In genomic region chr3:120558784-120559227, GRCh38 we compare ENCODE assay signal across 8 cellular contexts. TPM values are rescaled to one million over a fixed set of nuclear protein-coding genes. Genes with fewer than 3 reads are reported as not detected.
DNase-seq lines count a peak whose midpoint lies in the region; ATAC-seq and TF ChIP-seq lines count a peak whose summit lies in the region.

No MANE protein-coding gene starts in this region.

- peak overlapping the region; percentile 27 for H3K4me3 ChIP-seq in RWPE2 (ENCODE audit: severe bottlenecking)

- H3K4me1 ChIP-seq in RWPE2 (ENCODE audit: insufficient read depth, poor library complexity, severe bottlenecking) = peaks cover 8% of the 10 kb centered on the region

- H3K4me1 Mint-ChIP-seq in nephron progenitor cell = peaks cover 51% of the 10 kb centered on the region
- H3K4me1 Mint-ChIP-seq in stimulated activated naive CD8-positive, alpha-beta T cell treated with anti-CD3 and anti-CD28 coated beads, Interleukin-15, Interleukin-2, amounts not matched to agents 100 ng/mL and 50 ng/mL, for 24 hours (ENCODE audit: low read depth) = peaks cover 20% of the 10 kb centered on the region

- no peaks in the 10 kb centered on the region for H3K27me3 ChIP-seq in RWPE2 (ENCODE audit: insufficient read depth, poor library complexity, severe bottlenecking)

- H3K27ac ChIP-seq in RWPE2 (ENCODE audit: poor library complexity, severe bottlenecking) = peak overlapping the region; percentile 20

- no peaks in the 10 kb centered on the region for H3K27me3 Mint-ChIP-seq in nephron progenitor cell (ENCODE audit: low read depth, poor library complexity)
- H3K27me3 Mint-ChIP-seq in stimulated activated naive CD8-positive, alpha-beta T cell treated with anti-CD3 and anti-CD28 coated beads, Interleukin-15, Interleukin-2, amounts not matched to agents 100 ng/mL and 50 ng/mL, for 24 hours = peaks cover 8% of the 10 kb centered on the region

- peak overlapping the region; percentile 89 for H3K4me3 Mint-ChIP-seq in nephron progenitor cell
- peak overlapping the region; percentile 76 for H3K4me3 Mint-ChIP-seq in stimulated activated naive CD8-positive, alpha-beta T cell treated with anti-CD3 and anti-CD28 coated beads, Interleukin-15, Interleukin-2, amounts not matched to agents 100 ng/mL and 50 ng/mL, for 24 hours

- H3K36me3 Mint-ChIP-seq in nephron progenitor cell (ENCODE audit: low read depth) = no peaks in the 10 kb centered on the region
- no peaks in the 10 kb centered on the region for H3K36me3 Mint-ChIP-seq in stimulated activated naive CD8-positive, alpha-beta T cell treated with anti-CD3 and anti-CD28 coated beads, Interleukin-15, Interleukin-2, amounts not matched to agents 100 ng/mL and 50 ng/mL, for 24 hours (ENCODE audit: low read depth)

- no peaks in the 10 kb centered on the region for H3K9me3 Mint-ChIP-seq in nephron progenitor cell
- H3K9me3 Mint-ChIP-seq in stimulated activated naive CD8-positive, alpha-beta T cell treated with anti-CD3 and anti-CD28 coated beads, Interleukin-15, Interleukin-2, amounts not matched to agents 100 ng/mL and 50 ng/mL, for 24 hours = no peaks in the 10 kb centered on the region

- peak; percentile 87 for DNase-seq in EH (ENCODE audit: low read depth)
- peak; percentile 71 for DNase-seq in GOT3 (lab: John Stamatoyannopoulos, UW)
- peak; percentile 89 for DNase-seq in LHCN-M2 (ENCODE audit: low read depth)
- peak; percentile 76 for DNase-seq in RWPE2 (ENCODE audit: low spot score)
- peak; percentile 70 for DNase-seq in activated effector memory CD4-positive, alpha-beta T cell treated with Interleukin-2 at 50 U/mL for 16 hours
- DNase-seq in fibroblast of the conjunctiva (ENCODE audit: low read depth) = peak; percentile 94
- DNase-seq in nephron progenitor cell = peak; percentile 90

- no peaks in the 10 kb centered on the region for H3K36me3 ChIP-seq in RWPE2 (ENCODE audit: low read depth)

- TF ChIP-seq CTCF in RWPE2 (IDR thresholded peaks at IDR 0.05; ENCODE audit: poor library complexity, severe bottlenecking) (peak; percentile 96), nephron progenitor cell (IDR thresholded peaks at IDR 0.05) (peak; percentile 98)

- peak; percentile 54 for ATAC-seq in RWPE2 (ENCODE audit: low read depth)

- H3K27ac Mint-ChIP-seq in nephron progenitor cell = peak overlapping the region; percentile 100
- H3K27ac Mint-ChIP-seq in stimulated activated naive CD8-positive, alpha-beta T cell treated with anti-CD3 and anti-CD28 coated beads, Interleukin-15, Interleukin-2, amounts not matched to agents 100 ng/mL and 50 ng/mL, for 24 hours = peak overlapping the region; percentile 50

- no peaks in the 10 kb centered on the region for H3K9me3 ChIP-seq in RWPE2 (ENCODE audit: severe bottlenecking)

RNA-seq across cellular contexts. Expression of gene NDUFB4, which starts 37.3 kb away (rescaled TPM):
- total RNA-seq in LHCN-M2 (2014; rRNA removed) = 60.4 and 90.0 TPM in 2 replicates
- polyA plus RNA-seq in LHCN-M2 (2012) = 267 TPM

Comparison
In these comparisons a context has a peak if more than half of its experiments do, and no peak if none do; other contexts are left out.
1. Peak in every context shown above with its lines: DNase-seq, ATAC-seq, H3K4me3 ChIP-seq and H3K27ac ChIP-seq.